In the genomic region with DNA sequence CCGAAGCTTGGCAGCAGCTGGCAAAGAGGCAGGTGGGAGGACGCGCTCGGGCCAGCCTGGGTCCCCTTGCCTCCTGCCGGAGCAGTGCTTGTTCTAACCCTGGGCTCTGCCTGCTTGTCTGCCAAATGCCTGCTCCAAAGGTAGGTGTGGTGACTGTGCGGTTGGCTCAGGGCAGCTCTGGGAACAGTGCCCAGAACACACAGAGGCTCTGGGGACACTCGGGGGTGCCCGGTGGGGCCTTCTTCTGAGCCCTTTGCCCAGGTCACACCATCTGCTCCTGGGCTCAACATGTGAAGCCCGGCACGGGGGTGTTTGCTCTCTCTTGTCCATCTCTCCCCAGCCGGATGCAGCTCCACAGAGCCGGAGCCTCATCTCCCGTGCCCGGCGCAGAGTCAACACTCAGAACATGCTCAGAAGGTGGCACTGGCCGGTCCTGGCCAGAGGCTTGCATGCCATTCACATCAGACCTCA, we compare ENCODE assay signal across 17 cellular contexts.
DNase-seq lines count a peak whose midpoint lies in the region; TF ChIP-seq lines count a peak whose summit lies in the region.
"Had no signal": no experiment of that assay in that cellular context is flagged by ENCODE, and none has a peak within 500 bp of the region (broad histone marks: within the 10 kb centered on the region; RNA-seq: fewer than 3 reads in every experiment).

No MANE protein-coding gene starts in this region.

- 65 to 89% methylated on average over 16 of the region's 16 CpGs for WGBS in sigmoid colon, 2 donors

- H3K4me1 ChIP-seq in left ventricle myocardium inferior (peaks cover 10% of the 10 kb centered on the region), sigmoid colon (peaks cover 0 to 16% (median 0%) of the 10 kb centered on the region in 4 donors)

- no peak for TF ChIP-seq CTCF in left ventricle myocardium inferior (IDR thresholded peaks at IDR 0.05; ENCODE audit: borderline replicate concordance)
- TF ChIP-seq CTCF in sigmoid colon (IDR thresholded peaks at IDR 0.05) = no peak

- no peak for TF ChIP-seq EP300 in sigmoid colon (IDR thresholded peaks at IDR 0.05)

- no peaks in the 10 kb centered on the region for H3K36me3 ChIP-seq in left ventricle myocardium inferior
- H3K36me3 ChIP-seq in sigmoid colon = no peaks in the 10 kb centered on the region
- H3K36me3 ChIP-seq: breast epithelium, tibial artery had no signal

- intact Hi-C loops in left ventricle myocardium inferior (cut with micrococcal nuclease) = no loop called here
- intact Hi-C loops in sigmoid colon (cut with DNase I) = no loop called here

- peak; percentile 46 for DNase-seq in H4 (ENCODE audit: low spot score)
- peak; percentile 25 for DNase-seq in NCI-H69 (lab: John Stamatoyannopoulos, UW)
- DNase-seq in left ventricle myocardium inferior = peak; percentile 38
- DNase-seq in sigmoid colon = peak; percentile 58
- no peak for DNase-seq in SKM-1 (lab: John Stamatoyannopoulos, UW; ENCODE audit: unreplicated experiment)
- no peak for DNase-seq in activated T-cell treated with anti-CD3 and anti-CD28 coated beads for 4 hours
- DNase-seq in GDM1 (lab: John Stamatoyannopoulos, UW) = no peak
- DNase-seq in COLO668 (lab: John Stamatoyannopoulos, UW; ENCODE audit: unreplicated experiment) = no peak
- DNase-seq: activated CD4-positive, alpha-beta T cell treated with anti-CD3 and anti-CD28 coated beads, Interleukin-2, amount 10 ng/mL, durations not matched to agents 24 days and 14 days; activated T-cell treated with anti-CD3 and anti-CD28 coated beads, Interleukin-2, amount 50 U/mL, for 4 hours; DMS153; KG1; NCI-H1417 treated with DMSO at 0.1 percent for 48 hours; NCI-H510A treated with DMSO at 0.1 percent for 48 hours; stimulated activated CD4-positive, alpha-beta T cell treated with anti-CD3 and anti-CD28 coated beads, Interleukin-4, amount 100 ng/mL, for 24 hours; tibial artery had no signal

- H3K9me3 ChIP-seq in left ventricle myocardium inferior (replicated peaks) (no peaks in the 10 kb centered on the region), sigmoid colon (no peaks in the 10 kb centered on the region)
- H3K9me3 ChIP-seq: breast epithelium, tibial artery had no signal

- H3K27ac ChIP-seq in left ventricle myocardium inferior (replicated peaks) (no peak overlapping the region), sigmoid colon (peak overlapping the region in 1 of 4 donors; percentile 77)
- H3K27ac ChIP-seq: breast epithelium, tibial artery had no signal

- H3K4me3 ChIP-seq in left ventricle myocardium inferior (no peak overlapping the region), sigmoid colon (no peak overlapping the region)
- H3K4me3 ChIP-seq: breast epithelium, tibial artery had no signal

- no peak for TF ChIP-seq POLR2A in sigmoid colon (IDR thresholded peaks at IDR 0.05)

- H3K27me3 ChIP-seq in left ventricle myocardium inferior (ENCODE audit: low read depth) = peaks cover 92% of the 10 kb centered on the region
- peaks cover 0 to 36% (median 12%) of the 10 kb centered on the region in 3 donors for H3K27me3 ChIP-seq in sigmoid colon

Comparison
In these comparisons a context has a peak if more than half of its experiments do, and no peak if none do; other contexts are left out.
1. DNase-seq: peak in H4 (single experiment), NCI-H69 (single experiment), left ventricle myocardium inferior (single experiment) and sigmoid colon (single experiment); none in SKM-1 (single experiment), activated T-cell treated with anti-CD3 and anti-CD28 coated beads for 4 hours (single experiment), GDM1 (single experiment) and COLO668 (single experiment).